8 cellular contexts compared by ENCODE assay signal in the genomic region with DNA sequence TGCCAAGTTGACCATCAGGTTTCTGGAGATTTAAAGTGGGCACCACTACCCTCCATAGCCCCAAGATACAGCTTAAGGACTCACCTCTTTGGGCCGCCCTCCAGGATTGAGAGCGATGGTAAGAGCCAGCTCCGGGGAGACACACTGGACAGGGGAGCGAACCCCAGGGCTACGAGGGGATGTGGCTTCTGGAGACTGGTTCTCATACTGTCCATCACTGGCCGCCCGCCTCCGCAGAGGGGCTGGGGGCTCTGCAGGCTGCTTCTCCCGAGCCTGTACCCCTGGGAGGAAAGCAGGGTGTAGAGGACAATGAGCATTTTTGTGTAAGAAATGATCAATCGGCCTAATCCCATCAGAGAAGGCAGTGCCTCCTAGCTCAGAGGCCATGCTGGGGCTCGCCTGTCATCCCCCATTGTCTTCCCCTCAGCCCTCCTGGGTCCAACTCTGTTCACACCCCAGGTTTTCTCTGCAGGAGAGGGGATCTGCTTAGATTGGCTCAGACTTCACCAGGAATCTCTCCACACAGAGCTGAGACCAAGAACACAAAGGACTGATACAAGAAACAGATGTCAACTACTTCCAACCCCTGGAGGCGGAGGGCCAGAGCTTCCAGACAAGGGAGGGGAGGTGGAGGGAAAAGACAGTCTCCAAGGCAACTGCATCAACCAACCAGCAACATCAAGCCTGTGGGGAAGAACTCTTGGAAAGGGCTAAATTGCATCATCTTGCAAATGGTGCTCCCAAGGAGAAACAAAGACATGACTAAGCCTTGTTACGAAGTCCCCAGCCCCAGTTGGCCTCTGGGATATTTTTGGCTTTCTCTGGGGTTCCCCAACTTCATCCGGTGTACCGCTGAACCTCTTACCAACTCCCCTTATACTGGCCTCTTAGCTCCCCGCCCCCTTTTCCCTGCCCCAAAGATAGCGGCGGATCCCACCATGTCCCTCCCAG.
DNase-seq lines count a peak whose midpoint lies in the region; ATAC-seq, FAIRE-seq and TF ChIP-seq lines count a peak whose summit lies in the region.
"Had no signal": no experiment of that assay in that cellular context is flagged by ENCODE, and none has a peak within 500 bp of the region (broad histone marks: within the 10 kb centered on the region; RNA-seq: fewer than 3 reads in every experiment).

No MANE protein-coding gene starts in this region.

- no peak overlapping the region for H3K4me2 ChIP-seq in mesendoderm (ENCODE audit: low read length)

- no peak overlapping the region for H3K56ac ChIP-seq in mesendoderm (ENCODE audit: low read length)

- H3K9ac ChIP-seq in mesendoderm (ENCODE audit: low read length) = no peak overlapping the region

- H4K5ac ChIP-seq in mesendoderm (ENCODE audit: low read length) = no peak overlapping the region

- FAIRE-seq in RCC 7860 (lab: Jason Lieb, UNC) = no peak

- H2BK15ac ChIP-seq in mesendoderm (replicated peaks; ENCODE audit: low read depth) = no peak overlapping the region

- no peak overlapping the region for H3K4ac ChIP-seq in mesendoderm (ENCODE audit: low read depth, low read length)

- peak; percentile 8 for DNase-seq in RCC 7860 (ENCODE audit: low spot score)
- DNase-seq in mesendoderm = peak; percentile 95
- DNase-seq in type B pancreatic cell (ENCODE audit: extremely low spot score, unreplicated experiment) = no peak
- no peak for DNase-seq in GM19238 (ENCODE audit: insufficient read length, low spot score)
- no peak for DNase-seq in stimulated activated naive CD8-positive, alpha-beta T cell treated with anti-CD3 and anti-CD28 coated beads, Interleukin-15, amount 100 ng/mL, for 72 hours
- DNase-seq: activated effector memory CD4-positive, alpha-beta T cell treated with anti-CD3 and anti-CD28 coated beads, Interleukin-2, amount 50 U/mL, for 16 hours had no signal

- 44 to 45% methylated on average over 18 of the region's 18 CpGs for WGBS in ectodermal cell, 2 experiments
- WGBS in mesendoderm (ENCODE audit: extremely low coverage, insufficient coverage, low lambda C conversion rate) = no CpG with 5 or more reads among the region's 18 CpGs

- no peak overlapping the region for H2BK5ac ChIP-seq in mesendoderm (ENCODE audit: low read length)

- no peak for ATAC-seq in HG02571 (IDR thresholded peaks at IDR 0.05; ENCODE audit: unreplicated experiment)
- no peak for ATAC-seq in stimulated activated naive CD8-positive, alpha-beta T cell treated with anti-CD3 and anti-CD28 coated beads, Interleukin-15, amount 100 ng/mL, for 72 hours

- no peak for TF ChIP-seq CTCF in type B pancreatic cell (conservative IDR thresholded peaks at IDR 0.05)

- H3K9me3 ChIP-seq in ectodermal cell (ENCODE audit: control insufficient read depth, low read length) = no peaks in the 10 kb centered on the region

- peak overlapping the region; percentile 34 for H3K4me3 Mint-ChIP-seq in type B pancreatic cell
- no peak overlapping the region for H3K4me3 Mint-ChIP-seq in stimulated activated naive CD8-positive, alpha-beta T cell treated with anti-CD3 and anti-CD28 coated beads, Interleukin-15, amount 100 ng/mL, for 72 hours

- no peak overlapping the region for H2AK5ac ChIP-seq in mesendoderm (ENCODE audit: low read length)

- no peak overlapping the region for H3K18ac ChIP-seq in mesendoderm (ENCODE audit: low read length)

- H4K8ac ChIP-seq in mesendoderm (ENCODE audit: low read depth, low read length) = no peak overlapping the region

- no peaks in the 10 kb centered on the region for H3K79me2 ChIP-seq in mesendoderm (ENCODE audit: control insufficient read depth, insufficient read depth, low read length)

- peaks cover 14% of the 10 kb centered on the region for H3K36me3 Mint-ChIP-seq in type B pancreatic cell

- H3K4me3 ChIP-seq in ectodermal cell (ENCODE audit: insufficient read depth, low read depth, low read length) (no peak overlapping the region), mesendoderm (ENCODE audit: low read length) (no peak overlapping the region)

- no peak overlapping the region for H3K23ac ChIP-seq in mesendoderm (ENCODE audit: low read length)

- H3K9me3 Mint-ChIP-seq in type B pancreatic cell = no peaks in the 10 kb centered on the region
- H3K9me3 Mint-ChIP-seq in stimulated activated naive CD8-positive, alpha-beta T cell treated with anti-CD3 and anti-CD28 coated beads, Interleukin-15, amount 100 ng/mL, for 72 hours = no peaks in the 10 kb centered on the region

- no peaks in the 10 kb centered on the region for H3K27me3 Mint-ChIP-seq in type B pancreatic cell
- H3K27me3 Mint-ChIP-seq in stimulated activated naive CD8-positive, alpha-beta T cell treated with anti-CD3 and anti-CD28 coated beads, Interleukin-15, amount 100 ng/mL, for 72 hours = peaks cover 7% of the 10 kb centered on the region

- H3K27ac Mint-ChIP-seq in type B pancreatic cell = peak overlapping the region; percentile 83
- no peak overlapping the region for H3K27ac Mint-ChIP-seq in stimulated activated naive CD8-positive, alpha-beta T cell treated with anti-CD3 and anti-CD28 coated beads, Interleukin-15, amount 100 ng/mL, for 72 hours

- H3K4me1 Mint-ChIP-seq in type B pancreatic cell (ENCODE audit: unreplicated experiment) = peaks cover 30% of the 10 kb centered on the region
- H3K4me1 Mint-ChIP-seq in stimulated activated naive CD8-positive, alpha-beta T cell treated with anti-CD3 and anti-CD28 coated beads, Interleukin-15, amount 100 ng/mL, for 72 hours = no peaks in the 10 kb centered on the region

- H3K27ac ChIP-seq in ectodermal cell (ENCODE audit: insufficient read depth, low read depth, low read length, poor library complexity, severe bottlenecking) = peak overlapping the region; percentile 97
- H3K27ac ChIP-seq in mesendoderm (ENCODE audit: low read depth, low read length) = no peak overlapping the region

- peaks cover 81% of the 10 kb centered on the region for H3K27me3 ChIP-seq in ectodermal cell (ENCODE audit: control insufficient read depth, insufficient read depth, low read length, poor library complexity, severe bottlenecking)
- no peaks in the 10 kb centered on the region for H3K27me3 ChIP-seq in mesendoderm (ENCODE audit: insufficient read depth, low read length, poor library complexity)

- no peaks in the 10 kb centered on the region for H3K79me1 ChIP-seq in mesendoderm (ENCODE audit: low read length)

- H3K4me1 ChIP-seq in ectodermal cell (ENCODE audit: control insufficient read depth, insufficient read depth, low read length) (peaks cover 34% of the 10 kb centered on the region), mesendoderm (ENCODE audit: control insufficient read depth, low read depth, low read length) (peaks cover 2% of the 10 kb centered on the region)

- no peak overlapping the region for H2BK120ac ChIP-seq in mesendoderm (ENCODE audit: low read depth, low read length)

- no peaks in the 10 kb centered on the region for H3K36me3 ChIP-seq in ectodermal cell (ENCODE audit: control insufficient read depth, insufficient read depth, low read length)
- H3K36me3 ChIP-seq in mesendoderm (ENCODE audit: control insufficient read depth, insufficient read depth, low read length) = no peaks in the 10 kb centered on the region

Comparison
In these comparisons a context has a peak if more than half of its experiments do, and no peak if none do; other contexts are left out.
1. DNase-seq: peak in RCC 7860 (single experiment) and mesendoderm (single experiment); none in type B pancreatic cell (single experiment), GM19238 (single experiment) and stimulated activated naive CD8-positive, alpha-beta T cell treated with anti-CD3 and anti-CD28 coated beads, Interleukin-15, amount 100 ng/mL, for 72 hours (0 of 2).